Comparison of ENCODE assay signal across 1 cellular context in the genomic region with DNA sequence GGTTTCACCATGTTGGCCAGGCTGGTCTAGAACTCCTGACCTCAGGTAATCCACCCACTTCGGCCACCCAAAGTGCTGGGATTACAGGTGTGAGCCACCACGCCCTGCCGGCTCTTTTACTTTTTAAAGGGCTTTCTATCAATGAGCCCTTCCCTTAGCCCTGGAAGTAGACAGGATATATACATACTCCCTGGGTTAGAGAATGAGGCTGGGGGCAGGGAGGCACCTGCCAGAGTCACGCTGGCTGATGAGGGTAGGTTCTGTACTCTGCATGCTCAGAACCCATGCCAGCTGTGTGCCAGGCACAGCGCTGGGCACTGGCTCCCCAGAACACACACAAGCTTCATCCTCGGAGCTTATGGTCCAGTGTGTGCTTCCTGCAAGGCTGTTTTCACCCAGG.
TF ChIP-seq lines count a peak whose summit lies in the region.

No MANE protein-coding gene starts in this region.

TF ChIP-seq in SK-N-SH, 30 proteins besides CTCF, POLR2A, EP300 and RAD21 (continued from another document):
- no peak for TF ChIP-seq ZBTB33 (IDR thresholded peaks at IDR 0.05; ENCODE audit: borderline replicate concordance, low read depth)
- no peak for TF ChIP-seq RFX5 (IDR thresholded peaks at IDR 0.05; ENCODE audit: low read length)
- no peak for TF ChIP-seq USF1 (IDR thresholded peaks at IDR 0.05; ENCODE audit: borderline replicate concordance, low read depth)
- no peak for TF ChIP-seq SIN3A (IDR thresholded peaks at IDR 0.05; ENCODE audit: borderline replicate concordance, low read depth, low read length)
- TF ChIP-seq SMC3 (IDR thresholded peaks at IDR 0.05; ENCODE audit: low read depth, low read length): no peak
- no peak for TF ChIP-seq IRF3 (IDR thresholded peaks at IDR 0.05; ENCODE audit: low read depth, low read length)
- no peak for TF ChIP-seq MXI1 (IDR thresholded peaks at IDR 0.05; ENCODE audit: low read depth, low read length)
- TF ChIP-seq GATA2 (CRISPR knock-in tag; IDR thresholded peaks at IDR 0.05): no peak
- TF ChIP-seq, protein P1, sequence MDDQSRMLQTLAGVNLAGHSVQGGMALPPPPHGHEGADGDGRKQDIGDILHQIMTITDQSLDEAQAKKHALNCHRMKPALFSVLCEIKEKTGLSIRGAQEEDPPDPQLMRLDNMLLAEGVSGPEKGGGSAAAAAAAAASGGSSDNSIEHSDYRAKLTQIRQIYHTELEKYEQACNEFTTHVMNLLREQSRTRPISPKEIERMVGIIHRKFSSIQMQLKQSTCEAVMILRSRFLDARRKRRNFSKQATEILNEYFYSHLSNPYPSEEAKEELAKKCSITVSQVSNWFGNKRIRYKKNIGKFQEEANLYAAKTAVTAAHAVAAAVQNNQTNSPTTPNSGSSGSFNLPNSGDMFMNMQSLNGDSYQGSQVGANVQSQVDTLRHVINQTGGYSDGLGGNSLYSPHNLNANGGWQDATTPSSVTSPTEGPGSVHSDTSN (IDR thresholded peaks at IDR 0.05): no peak
- TF ChIP-seq RCOR1 (IDR thresholded peaks at IDR 0.05; ENCODE audit: low read length): no peak
TF ChIP-seq in SK-N-SH: peak in this region for 0.
